28 cellular contexts compared by ENCODE assay signal in genomic region chr19:4175669-4175931, GRCh38. TPM values are rescaled to one million over a fixed set of nuclear protein-coding genes. Genes with fewer than 3 reads are reported as not detected.
"Had no signal": no experiment of that assay in that cellular context is flagged by ENCODE, and none has a peak within 500 bp of the region (broad histone marks: within the 10 kb centered on the region; RNA-seq: fewer than 3 reads in every experiment).

No MANE protein-coding gene starts in this region.

- H3K27ac ChIP-seq: coronary artery, dorsolateral prefrontal cortex, epithelial cell of prostate, esophagus squamous epithelium, gastrocnemius medialis, heart right ventricle, left lung, lower lobe of right lung had no signal

- H3K4me1 Mint-ChIP-seq: mesothelial cell of epicardium had no signal

- H3K9me3 ChIP-seq: esophagus squamous epithelium, gastrocnemius medialis, heart right ventricle, left lung, lower lobe of right lung, mucosa of descending colon had no signal

- H3K4me3 Mint-ChIP-seq: mesothelial cell of epicardium had no signal

- H3K4me1 ChIP-seq: gastrocnemius medialis had no signal

- DNase-seq: dermis blood vessel endothelial cell; dorsolateral prefrontal cortex; effector CD4-positive, alpha-beta T cell; effector memory CD4-positive, alpha-beta T cell; erythroblast; esophagus squamous epithelium; foreskin fibroblast; foreskin melanocyte; gastrocnemius medialis; glutamatergic neuron; head of caudate nucleus; heart right ventricle; hippocampal formation; left cardiac atrium; left ventricle myocardium superior; lower lobe of right lung; mesenchymal stem cell had no signal

- H3K27ac Mint-ChIP-seq: mesothelial cell of epicardium had no signal

- ATAC-seq: esophagus mucosa, gastrocnemius medialis, left lung, left ventricle myocardium superior had no signal

- H3K9me3 Mint-ChIP-seq: mesothelial cell of epicardium had no signal

- H3K4me3 ChIP-seq: coronary artery, dorsolateral prefrontal cortex, esophagus squamous epithelium, gastrocnemius medialis, heart right ventricle, left lung, lower lobe of right lung, mucosa of descending colon had no signal

RNA-seq across cellular contexts. Expression of gene CREB3L3, which starts 22.2 kb away (rescaled TPM):
- total RNA-seq: chondrocyte, dermis blood vessel endothelial cell, esophagus mucosa, esophagus squamous epithelium, glomerular endothelial cell, heart right ventricle, kidney epithelial cell, left cardiac atrium, left lung, left ventricle myocardium superior, lower leg skin, lower lobe of right lung, lung microvascular endothelial cell, mesothelial cell of epicardium had no signal
